Comparison of ENCODE assay signal across 19 cellular contexts in genomic region chr5:52994266-52994665, GRCh38. TPM values are rescaled to one million over a fixed set of nuclear protein-coding genes. Genes with fewer than 3 reads are reported as not detected.
"Had no signal": no experiment of that assay in that cellular context is flagged by ENCODE, and none has a peak within 500 bp of the region (broad histone marks: within the 10 kb centered on the region; RNA-seq: fewer than 3 reads in every experiment).

No MANE protein-coding gene starts in this region.

- H3K9me3 ChIP-seq: adrenal gland, gastrocnemius medialis, heart left ventricle, left lung, pancreas, tibial nerve, uterus had no signal

- ATAC-seq: gastrocnemius medialis; heart left ventricle; left lung; naive thymus-derived CD8-positive, alpha-beta T cell; pancreas; stimulated activated effector memory CD8-positive, alpha-beta T cell treated with anti-CD3 and anti-CD28 coated beads, Interleukin-12 subunit alpha, Interleukin-12 subunit beta, amount 100 ng/mL, for 72 hours had no signal

- H3K36me3 ChIP-seq: adrenal gland, cardiac muscle cell, gastrocnemius medialis, heart left ventricle, left lung, pancreas, tibial nerve, uterus had no signal

- H3K4me3 ChIP-seq: adrenal gland, cardiac muscle cell, coronary artery, gastrocnemius medialis, heart left ventricle, left lung, pancreas, tibial nerve, uterus had no signal

- H3K27me3 ChIP-seq: adrenal gland, pancreas, tibial nerve, uterus had no signal

- DNase-seq: activated CD4-positive, alpha-beta T cell treated with anti-CD3 and anti-CD28 coated beads for 1 hour; activated CD4-positive, alpha-beta T cell treated with anti-CD3 and anti-CD28 coated beads, Interleukin-2, amount 50 U/mL, for 48 hours; activated effector memory CD4-positive, alpha-beta T cell treated with Interleukin-2 at 50 U/mL for 16 hours; adrenal gland; effector CD4-positive, alpha-beta T cell; gastrocnemius medialis; heart left ventricle; left lung; mesenchymal stem cell; naive thymus-derived CD8-positive, alpha-beta T cell; pancreas; stimulated activated CD4-positive, alpha-beta T cell treated with anti-CD3 and anti-CD28 coated beads, Interleukin-12 subunit alpha, Interleukin-12 subunit beta, amount 100 ng/mL, for 4 hours; stimulated activated CD4-positive, alpha-beta T cell treated with anti-CD3 and anti-CD28 coated beads, Interleukin-2, amount 100 ng/mL, for 24 hours; T-helper 9 cell; uterus had no signal

- H3K27ac ChIP-seq: adrenal gland, cardiac muscle cell, coronary artery, gastrocnemius medialis, heart left ventricle, left lung, pancreas, tibial nerve, uterus had no signal

- H3K4me1 ChIP-seq: uterus had no signal

RNA-seq across cellular contexts. Expression of gene ITGA2, which starts 5.1 kb away (rescaled TPM):
- total RNA-seq: naive thymus-derived CD8-positive, alpha-beta T cell had no signal
